30 cellular contexts compared by ENCODE assay signal in the genomic region with DNA sequence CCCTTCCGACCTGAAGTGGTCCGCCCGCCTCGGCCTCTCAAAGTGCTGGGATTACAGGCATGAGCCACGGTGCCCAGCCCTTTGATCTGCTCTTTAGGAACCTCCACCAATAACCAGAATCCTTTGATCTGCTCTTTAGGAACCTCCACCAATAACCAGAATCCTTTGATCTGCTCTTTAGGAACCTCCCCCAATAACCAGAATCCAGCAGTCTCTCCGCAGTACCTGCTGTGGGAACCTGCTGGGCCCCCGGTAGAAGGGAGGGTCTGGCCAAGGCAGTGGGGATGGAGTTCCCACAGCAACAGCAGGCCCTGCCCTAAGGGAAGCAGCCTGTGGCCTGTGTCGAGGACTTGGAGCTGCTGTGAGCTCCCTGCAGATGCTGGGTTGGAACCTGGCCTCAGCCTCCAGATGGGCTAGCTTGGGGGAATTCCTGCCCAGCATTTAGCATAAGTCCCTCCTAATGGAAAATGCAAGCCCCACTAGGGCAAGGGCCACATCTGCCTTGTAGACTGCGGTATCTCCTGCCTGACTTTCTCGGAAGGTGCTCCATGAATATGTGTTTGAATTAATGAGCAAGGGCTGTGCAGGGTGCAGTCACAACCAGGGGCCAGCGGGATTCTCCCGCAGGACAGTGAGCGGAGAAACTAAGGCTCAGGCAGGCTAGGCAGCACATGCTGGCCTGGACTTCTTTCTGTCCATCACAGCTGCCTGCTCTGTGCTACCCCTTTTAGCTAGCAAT.
DNase-seq lines count a peak whose midpoint lies in the region; ATAC-seq, FAIRE-seq and TF ChIP-seq lines count a peak whose summit lies in the region.
"Had no signal": no experiment of that assay in that cellular context is flagged by ENCODE, and none has a peak within 500 bp of the region (broad histone marks: within the 10 kb centered on the region; RNA-seq: fewer than 3 reads in every experiment).

No MANE protein-coding gene starts in this region.

- H3K9ac ChIP-seq in H1 (replicated peaks in 1 of 4; ENCODE audit: extremely low read depth in 1 of 4, low read depth in 3 of 4, low read length in 3 of 4): no peak overlapping the region

- FAIRE-seq in H1 (lab: Jason Lieb, UNC): peak; percentile 83
- FAIRE-seq: colon, D721Med, GM12892, urothelium cell line had no signal

- in situ Hi-C loops in KBM-7 (cut with MboI; ENCODE audit: low pct_unique_long_range_greater_than_20kb, low sequenced_read_pairs): no loop called here

- DNase-seq in NCI-H2171 treated with DMSO at 0.1 percent for 48 hours (lab: John Stamatoyannopoulos, UW): peak; percentile 28
- DNase-seq in NCI-H2171 (lab: John Stamatoyannopoulos, UW): no peak
- DNase-seq in H1 (ENCODE audit: low read depth in 1 of 2, low spot score in 2 of 2): no peak
- DNase-seq in retina: peak; percentile 32
- DNase-seq in KBM-7: no peak
- no peak for DNase-seq in KG1 (lab: John Stamatoyannopoulos, UW)
- DNase-seq: 8988T; activated CD4-positive, alpha-beta T cell treated with anti-CD3 and anti-CD28 coated beads, Interleukin-2, amount 10 ng/mL, durations not matched to agents 24 days and 14 days; activated T-cell treated with anti-CD3 and anti-CD28 coated beads, Interleukin-2, amount 50 U/mL, for 1 hour; CD4-positive, CD25-positive, alpha-beta regulatory T cell; effector memory CD8-positive, alpha-beta T cell; foreskin keratinocyte; heart right ventricle; NCI-H146; NCI-H510A; right cardiac atrium; SHP77; stimulated activated CD4-positive, alpha-beta T cell treated with anti-CD3 and anti-CD28 coated beads, Interleukin-4, amount 100 ng/mL, for 4 hours; T-helper 9 cell; WERI-Rb-1 had no signal

- H2AFZ ChIP-seq in H1 (ENCODE audit: low read length): no peak overlapping the region

- H4K91ac ChIP-seq in H1 (replicated peaks; ENCODE audit: insufficient read length, low read length): no peak overlapping the region

- H2BK15ac ChIP-seq in H1 (ENCODE audit: low read length): no peak overlapping the region

- H3K9me3 ChIP-seq in HEK293 (ENCODE audit: control insufficient read depth, insufficient read depth, low read depth, low read length): no peaks in the 10 kb centered on the region
- no peaks in the 10 kb centered on the region for H3K9me3 ChIP-seq in H1 (ENCODE audit: insufficient read depth in 2 of 2, low read depth in 1 of 2, low read length in 1 of 2)
- H3K9me3 ChIP-seq: breast epithelium, heart right ventricle, suprapubic skin had no signal

- H3K27ac ChIP-seq in HEK293 (ENCODE audit: extremely low read depth, low read depth, low read length): no peak overlapping the region
- H3K27ac ChIP-seq in H1 (ENCODE audit: low read depth, low read length): no peak overlapping the region
- H3K27ac ChIP-seq: breast epithelium, foreskin keratinocyte, heart right ventricle, HL-60, suprapubic skin, WERI-Rb-1 had no signal

- 43% methylated on average over 13 of the region's 13 CpGs; no CpG with 5 or more reads in 1 of the 2 experiments for WGBS in H1 (ENCODE audit: extremely low coverage in 1 of 2, insufficient coverage in 1 of 2, insufficient read length in 1 of 2, insufficient replicate concordance in 2 of 2, low coverage in 1 of 2, low lambda C conversion rate in 2 of 2, missing lambda C conversion rate in 1 of 2), 2 experiments

- H3K4me2 ChIP-seq in H1 (ENCODE audit: insufficient read depth in 1 of 2, low read depth in 2 of 2, low read length in 2 of 2): peak overlapping the region in 1 of 2 experiments; percentile 11; a peak in 2 of 4 replicates

- no peak overlapping the region for H3K18ac ChIP-seq in H1 (ENCODE audit: extremely low read depth, low read length)

- H3K23ac ChIP-seq in H1 (ENCODE audit: insufficient read length): no peak overlapping the region

- H3K56ac ChIP-seq in H1 (replicated peaks; ENCODE audit: insufficient read length, low read depth, low read length): no peak overlapping the region

- H3K4ac ChIP-seq in H1 (replicated peaks; ENCODE audit: insufficient read length, low read depth, low read length): no peak overlapping the region

- H3K4me1 ChIP-seq in HEK293 (ENCODE audit: control insufficient read depth, insufficient read depth, low read length): no peaks in the 10 kb centered on the region
- H3K4me1 ChIP-seq in H1 (replicated peaks in 1 of 4; ENCODE audit: control insufficient read depth in 3 of 4, insufficient read depth in 4 of 4, low read length in 3 of 4): peaks cover 6 to 36% (median 21%) of the 10 kb centered on the region in 4 experiments

- no peak overlapping the region for H4K5ac ChIP-seq in H1 (ENCODE audit: insufficient read length, low read depth, low read length)

- H2BK5ac ChIP-seq in H1 (ENCODE audit: low read depth, low read length): no peak overlapping the region

- H2BK12ac ChIP-seq in H1 (ENCODE audit: low read depth, low read length): no peak overlapping the region

- H3K4me3 ChIP-seq in HEK293 (ENCODE audit: low read depth, low read length) (no peak overlapping the region), H1 (ENCODE audit: extremely low read depth in 1 of 4, insufficient read depth in 2 of 4, low read depth in 3 of 4, low read length in 4 of 4) (no peak overlapping the region)
- H3K4me3 ChIP-seq: breast epithelium, heart right ventricle, suprapubic skin had no signal

- no peak overlapping the region for H2AK5ac ChIP-seq in H1 (ENCODE audit: low read depth, low read length)

- no peaks in the 10 kb centered on the region for H3K79me1 ChIP-seq in H1 (ENCODE audit: low read depth, low read length)

- H3K36me3 ChIP-seq in HEK293 (ENCODE audit: control insufficient read depth in 2 of 2, insufficient read depth in 1 of 2, low read length in 2 of 2) (no peaks in the 10 kb centered on the region), H1 (ENCODE audit: control insufficient read depth in 2 of 4, insufficient read depth in 4 of 4, low read length in 3 of 4) (peaks cover 0 to 3% (median 0%) of the 10 kb centered on the region in 4 experiments; a peak in 1 of 8 replicates)
- H3K36me3 ChIP-seq: breast epithelium, heart right ventricle, suprapubic skin had no signal

- H3K14ac ChIP-seq in H1 (ENCODE audit: insufficient read length): no peak overlapping the region

- H3K27me3 ChIP-seq in H1 (replicated peaks in 1 of 4; ENCODE audit: control insufficient read depth in 3 of 4, extremely low read depth in 1 of 4, insufficient read depth in 3 of 4, low read length in 3 of 4): peaks cover 51 to 91% (median 85%) of the 10 kb centered on the region in 4 experiments

- no peak overlapping the region for H2BK120ac ChIP-seq in H1 (replicated peaks; ENCODE audit: low read depth, low read length)

- TF ChIP-seq CTCF in HEK293 (tag by site-specific recombination; IDR thresholded peaks at IDR 0.05) (no peak), H1 (IDR thresholded peaks at IDR 0.05; ENCODE audit: control extremely low read depth in 1 of 3, insufficient read depth in 1 of 3, low read depth in 1 of 3, low read length in 3 of 3) (no peak)

- no peak for ATAC-seq in GM21526 (IDR thresholded peaks at IDR 0.05; ENCODE audit: low FRiP score, unreplicated experiment)
- ATAC-seq: effector memory CD8-positive, alpha-beta T cell; esophagus mucosa; foreskin keratinocyte; right cardiac atrium had no signal

- peaks cover 14 to 24% of the 10 kb centered on the region in 2 experiments for H4K20me1 ChIP-seq in H1 (replicated peaks in 1 of 2; ENCODE audit: control insufficient read depth in 1 of 2, insufficient read depth in 2 of 2, low read length in 2 of 2)

- no peak overlapping the region for H2BK20ac ChIP-seq in H1 (ENCODE audit: low read length)

- no peak for TF ChIP-seq POLR2A in H1 (IDR thresholded peaks at IDR 0.05; ENCODE audit: control extremely low read depth in 1 of 2, low read depth in 2 of 2, low read length in 2 of 2)

- H4K8ac ChIP-seq in H1 (ENCODE audit: extremely low read depth, insufficient read depth, low read length): no peak overlapping the region

- CTCF ChIA-PET in HEK293 (lab: Yijun Ruan, JAX) (no interaction called here), H1 (lab: Charles Lee; ENCODE audit: partially characterized antibody) (interaction anchor here (0.6 to 1.4 kb wide), 4 partner anchors 10 to 1043 kb away, joined by 3 to 6 read pairs (median 3); no protein-coding TSS in a partner anchor)

- no peak for TF ChIP-seq EP300 in H1 (IDR thresholded peaks at IDR 0.05; ENCODE audit: borderline replicate concordance in 1 of 2, low read depth in 2 of 2, low read length in 2 of 2)

- POLR2A ChIA-PET in HEK293 (lab: Yijun Ruan, JAX) (no interaction called here), H1 (lab: Charles Lee; ENCODE audit: partially characterized antibody) (interaction anchor here (0.7 to 4.7 kb wide), 8 partner anchors 9 to 467 kb away, joined by 3 to 20 read pairs (median 4); no protein-coding TSS in a partner anchor)

- TF ChIP-seq RAD21 in H1 (IDR thresholded peaks at IDR 0.05 in 1 of 2, conservative IDR thresholded peaks at IDR 0.05 in 1 of 2; ENCODE audit: low read depth in 2 of 2, low read length in 2 of 2): no peak

- peaks cover 8% of the 10 kb centered on the region; the same call in 1 of the 2 replicates for H3K23me2 ChIP-seq in H1 (ENCODE audit: low read depth, low read length)

- H3K79me2 ChIP-seq in H1 (ENCODE audit: control insufficient read depth in 1 of 2, insufficient read depth in 2 of 2, low read length in 2 of 2): no peaks in the 10 kb centered on the region

TF ChIP-seq in H1, 55 proteins besides CTCF, POLR2A, EP300 and RAD21 (continues in another document):
- no peak for TF ChIP-seq EZH2 (IDR thresholded peaks at IDR 0.05; ENCODE audit: low read depth, low read length, severe bottlenecking)
- TF ChIP-seq KDM5A (IDR thresholded peaks at IDR 0.05; ENCODE audit: low read length): no peak
- TF ChIP-seq SP1 (IDR thresholded peaks at IDR 0.05; ENCODE audit: low read depth, low read length): no peak
- TF ChIP-seq NANOG (IDR thresholded peaks at IDR 0.05; ENCODE audit: insufficient read depth, low read depth, low read length, poor library complexity, severe bottlenecking): peak; percentile 75
- no peak for TF ChIP-seq TBP (IDR thresholded peaks at IDR 0.05; ENCODE audit: low read depth, low read length)
- TF ChIP-seq, protein P1, sequence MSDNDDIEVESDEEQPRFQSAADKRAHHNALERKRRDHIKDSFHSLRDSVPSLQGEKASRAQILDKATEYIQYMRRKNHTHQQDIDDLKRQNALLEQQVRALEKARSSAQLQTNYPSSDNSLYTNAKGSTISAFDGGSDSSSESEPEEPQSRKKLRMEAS (IDR thresholded peaks at IDR 0.05): no peak
- TF ChIP-seq TCF12 (IDR thresholded peaks at IDR 0.05; ENCODE audit: low read depth, low read length): 0 out of 2 replicates have a peak, but pooled peaks have one; percentile 6
- no peak for TF ChIP-seq RXRA (IDR thresholded peaks at IDR 0.05; ENCODE audit: insufficient read depth, low read depth, low read length)
- no peak for TF ChIP-seq MAFK (IDR thresholded peaks at IDR 0.05; ENCODE audit: low read depth, low read length)
- TF ChIP-seq RNF2 (IDR thresholded peaks at IDR 0.05; ENCODE audit: borderline replicate concordance, low read depth, low read length, missing control alignments, poor library complexity, severe bottlenecking): peak; percentile 41
- TF ChIP-seq JUN (IDR thresholded peaks at IDR 0.05; ENCODE audit: low read depth, low read length): no peak
- 0 out of 2 replicates have a peak, but pooled peaks have one; percentile 29 for TF ChIP-seq KDM1A (IDR thresholded peaks at IDR 0.05; ENCODE audit: borderline replicate concordance, low read length)
- no peak for TF ChIP-seq CHD1 (IDR thresholded peaks at IDR 0.05; ENCODE audit: low read depth, low read length)

Comparison
In these comparisons a context has a peak if more than half of its experiments do, and no peak if none do; other contexts are left out.
1. DNase-seq: peak in NCI-H2171 treated with DMSO at 0.1 percent for 48 hours (single experiment) and retina (single experiment); none in NCI-H2171 (single experiment), H1 (0 of 2), KBM-7 (single experiment) and KG1 (single experiment).